In genomic region chr15:84633311-84634227, GRCh38 we compare ENCODE assay signal across 8 cellular contexts. TPM values are rescaled to one million over a fixed set of nuclear protein-coding genes. Genes with fewer than 3 reads are reported as not detected.
A peak's percentile ranks its signal among the peaks of the same experiment; 100 is the strongest.
DNase-seq lines count a peak whose midpoint lies in the region; ATAC-seq, FAIRE-seq and TF ChIP-seq lines count a peak whose summit lies in the region.

No MANE protein-coding gene starts in this region.

- peaks cover 0 to 2% of the 10 kb centered on the region in 2 experiments for H3K36me3 ChIP-seq in endothelial cell of umbilical vein (ENCODE audit: control insufficient read depth in 2 of 2, extremely low read depth in 1 of 2, insufficient read depth in 2 of 2, low read length in 2 of 2)

- DNase-seq in DMS153 (lab: John Stamatoyannopoulos, UW) (peak; percentile 3), DMS153 treated with DMSO at 0.1 percent for 48 hours (lab: John Stamatoyannopoulos, UW; ENCODE audit: unreplicated experiment) (no peak), NCI-H774 (lab: John Stamatoyannopoulos, UW) (peak; percentile 10), activated T-cell treated with anti-CD3 and anti-CD28 coated beads for 1 hour (ENCODE audit: low read depth) (peak; percentile 45), endothelial cell of umbilical vein (ENCODE audit: low read depth, low spot score) (peak; percentile 85)
- peak; percentile 53 to 56 for DNase-seq in stimulated activated CD8-positive, alpha-beta memory T cell treated with anti-CD3 and anti-CD28 coated beads, Interleukin-2, amount 100 ng/mL, for 48 hours (ENCODE audit: low read depth in 2 of 2)

- no TSS peak for BruUV-seq in endothelial cell of umbilical vein (replicated peaks; lab: Mats Ljungman, UMichigan)

- H3K4me1 ChIP-seq in endothelial cell of umbilical vein (ENCODE audit: control insufficient read depth, extremely low read depth, insufficient read depth, low read length): peaks cover 26% of the 10 kb centered on the region
- H3K4me1 ChIP-seq in mononuclear cell (ENCODE audit: insufficient read depth, low read length): peaks cover 44% of the 10 kb centered on the region

- H3K9me3 ChIP-seq in endothelial cell of umbilical vein (replicated peaks; ENCODE audit: control insufficient read depth, insufficient read depth, low read length) (no peaks in the 10 kb centered on the region), mononuclear cell (ENCODE audit: low read depth, low read length) (no peaks in the 10 kb centered on the region)

- H3K79me2 ChIP-seq in endothelial cell of umbilical vein (ENCODE audit: control insufficient read depth, insufficient read depth, low read length): peaks cover 12% of the 10 kb centered on the region

- H3K9ac ChIP-seq in endothelial cell of umbilical vein (replicated peaks; ENCODE audit: extremely low read depth, insufficient read depth, low read length): peak overlapping the region; percentile 67

- no peak for TF ChIP-seq CTCF in endothelial cell of umbilical vein (IDR thresholded peaks at IDR 0.05; ENCODE audit: extremely low read depth in 1 of 2, insufficient read depth in 1 of 2, low read depth in 1 of 2, low read length in 2 of 2)

- ATAC-seq in HG03064 (IDR thresholded peaks at IDR 0.05; ENCODE audit: low read depth, unreplicated experiment): peak; percentile 36

- FAIRE-seq in endothelial cell of umbilical vein (lab: Jason Lieb, UNC): peak; percentile 80

- POLR2A ChIA-PET in endothelial cell of umbilical vein (lab: Charles Lee): no interaction called here

- H3K4me2 ChIP-seq in endothelial cell of umbilical vein (ENCODE audit: insufficient read depth, low read length): peak overlapping the region; percentile 90

- intact Hi-C loops in endothelial cell of umbilical vein (cut with micrococcal nuclease): loop anchor here (1.0 kb wide), 1 partner anchor 21 kb away; the partner anchor contains the start of gene WDR73

- dilution Hi-C loops in endothelial cell of umbilical vein (cut with MboI; ENCODE audit: extremely low pct_ligation_motif_present, low sequenced_read_pairs): no loop called here

- H4K20me1 ChIP-seq in endothelial cell of umbilical vein (replicated peaks; ENCODE audit: control insufficient read depth, extremely low read depth, insufficient read depth, low read length): no peaks in the 10 kb centered on the region

- no peaks in the 10 kb centered on the region for H3K27me3 ChIP-seq in endothelial cell of umbilical vein (ENCODE audit: control insufficient read depth in 2 of 2, insufficient read depth in 2 of 2, low read length in 2 of 2)
- no peaks in the 10 kb centered on the region for H3K27me3 ChIP-seq in mononuclear cell (ENCODE audit: insufficient read depth, low read length)

- peak overlapping the region; percentile 51 for H2AFZ ChIP-seq in endothelial cell of umbilical vein (ENCODE audit: low read depth, low read length)

- CTCF ChIA-PET in endothelial cell of umbilical vein (lab: Charles Lee): interaction anchor here (1.2 to 4.7 kb wide), 3 partner anchors 21 to 35 kb away, joined by 5 to 25 read pairs (median 6); partner anchors contain the start of gene WDR73

- peak overlapping the region; percentile 28 for H3K27ac ChIP-seq in endothelial cell of umbilical vein (ENCODE audit: insufficient read depth, low read depth, low read length)

- no peak for TF ChIP-seq POLR2A in endothelial cell of umbilical vein (IDR thresholded peaks at IDR 0.05; ENCODE audit: low read depth, low read length)

- peak overlapping the region; percentile 44 to 66 (median 46) for H3K4me3 ChIP-seq in endothelial cell of umbilical vein (replicated peaks in 1 of 3; ENCODE audit: insufficient read depth in 1 of 3, low read depth in 1 of 3, low read length in 3 of 3)
- H3K4me3 ChIP-seq in mononuclear cell (ENCODE audit: low read length): peak overlapping the region; percentile 62

- no peaks in the 10 kb centered on the region for H3K9me1 ChIP-seq in endothelial cell of umbilical vein (replicated peaks; ENCODE audit: control insufficient read depth, extremely low read depth, insufficient read depth, low read length)

TF ChIP-seq in endothelial cell of umbilical vein, 7 proteins besides CTCF, POLR2A, EP300 and RAD21:
- TF ChIP-seq JUN (IDR thresholded peaks at IDR 0.05; ENCODE audit: borderline replicate concordance, insufficient read depth, insufficient read length, low read depth) (no peak), FOS (IDR thresholded peaks at IDR 0.05; ENCODE audit: borderline replicate concordance, insufficient read depth, low read length) (no peak), GATA2 (IDR thresholded peaks at IDR 0.05; ENCODE audit: insufficient read depth, insufficient read length, low read depth, low read length) (no peak), POLR2AphosphoS5 (IDR thresholded peaks at IDR 0.05; ENCODE audit: insufficient read depth, low read depth, low read length) (peak; percentile 29)
- TF ChIP-seq, protein P1, sequence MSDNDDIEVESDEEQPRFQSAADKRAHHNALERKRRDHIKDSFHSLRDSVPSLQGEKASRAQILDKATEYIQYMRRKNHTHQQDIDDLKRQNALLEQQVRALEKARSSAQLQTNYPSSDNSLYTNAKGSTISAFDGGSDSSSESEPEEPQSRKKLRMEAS (IDR thresholded peaks at IDR 0.05; ENCODE audit: insufficient read depth, insufficient read length): no peak

RNA-seq across cellular contexts. Expression of gene WDR73, which starts 20.5 kb away (rescaled TPM):
- total RNA-seq in endothelial cell of umbilical vein: 28.2 and 29.1 TPM in 2 replicates
- polyA plus RNA-seq in endothelial cell of umbilical vein: 25.6 and 29.0 TPM in 2 replicates
- polyA plus RNA-seq in endothelial cell of umbilical vein (2011; cell fraction: cytosol; rRNA removed): 19.0 and 19.9 TPM in 2 replicates
- polyA plus RNA-seq in endothelial cell of umbilical vein (2011; cell fraction: nucleus; rRNA removed): 73.5 and 76.7 TPM in 2 replicates
- polyA plus RNA-seq in endothelial cell of umbilical vein (2012): 12.9 and 21.8 TPM in 2 replicates
- 31.8 and 40.5 TPM in 2 replicates for polyA minus RNA-seq in endothelial cell of umbilical vein
- polyA minus RNA-seq in endothelial cell of umbilical vein (2011; cell fraction: cytosol; rRNA and poly(A)+ RNA removed): 19.7 TPM
- 24.3 and 36.3 TPM in 2 replicates for polyA minus RNA-seq in endothelial cell of umbilical vein (2011; cell fraction: nucleus; rRNA and poly(A)+ RNA removed)
- 17.8 TPM for total RNA-seq in mononuclear cell

RNA-seq across cellular contexts. Expression of gene NMB, which starts 24.4 kb away (rescaled TPM):
- 9.6 and 9.8 TPM in 2 replicates for total RNA-seq in endothelial cell of umbilical vein
- 7.8 and 10.3 TPM in 2 replicates for polyA plus RNA-seq in endothelial cell of umbilical vein
- polyA plus RNA-seq in endothelial cell of umbilical vein (2011; cell fraction: cytosol; rRNA removed): 5.2 and 6.7 TPM in 2 replicates
- 1.8 and 2.0 TPM in 2 replicates for polyA plus RNA-seq in endothelial cell of umbilical vein (2011; cell fraction: nucleus; rRNA removed)
- 5.2 and 7.0 TPM in 2 replicates for polyA plus RNA-seq in endothelial cell of umbilical vein (2012)
- 0.45 and 1.4 TPM in 2 replicates for polyA minus RNA-seq in endothelial cell of umbilical vein
- not detected for polyA minus RNA-seq in endothelial cell of umbilical vein (2011; cell fraction: cytosol; rRNA and poly(A)+ RNA removed)
- polyA minus RNA-seq in endothelial cell of umbilical vein (2011; cell fraction: nucleus; rRNA and poly(A)+ RNA removed): 0.63 and 0.91 TPM in 2 replicates
- total RNA-seq in mononuclear cell: 1.5 TPM

RNA-seq across cellular contexts. Expression of gene ZSCAN2, which starts 32.8 kb away (rescaled TPM):
- total RNA-seq in endothelial cell of umbilical vein (13.5 TPM in 2 replicates), mononuclear cell (5.7 TPM)
- 11.3 and 12.9 TPM in 2 replicates for polyA plus RNA-seq in endothelial cell of umbilical vein
- 15.3 and 16.2 TPM in 2 replicates for polyA plus RNA-seq in endothelial cell of umbilical vein (2011; cell fraction: cytosol; rRNA removed)
- 13.3 and 14.3 TPM in 2 replicates for polyA plus RNA-seq in endothelial cell of umbilical vein (2011; cell fraction: nucleus; rRNA removed)
- polyA plus RNA-seq in endothelial cell of umbilical vein (2012): 12.4 and 19.0 TPM in 2 replicates
- 14.5 and 21.9 TPM in 2 replicates for polyA minus RNA-seq in endothelial cell of umbilical vein
- polyA minus RNA-seq in endothelial cell of umbilical vein (2011; cell fraction: cytosol; rRNA and poly(A)+ RNA removed): 3.9 TPM
- 10.0 and 12.6 TPM in 2 replicates for polyA minus RNA-seq in endothelial cell of umbilical vein (2011; cell fraction: nucleus; rRNA and poly(A)+ RNA removed)
